1 cellular context compared by ENCODE assay signal in genomic region chr5:72443883-72444282, GRCh38.
TF ChIP-seq lines count a peak whose summit lies in the region.

No MANE protein-coding gene starts in this region.

TF ChIP-seq in IMR-90, 13 proteins besides CTCF, POLR2A, EP300 and RAD21 (continued from another document):
- no peak for TF ChIP-seq RFX5 (IDR thresholded peaks at IDR 0.05; ENCODE audit: low read depth, low read length)
